In the genomic region with DNA sequence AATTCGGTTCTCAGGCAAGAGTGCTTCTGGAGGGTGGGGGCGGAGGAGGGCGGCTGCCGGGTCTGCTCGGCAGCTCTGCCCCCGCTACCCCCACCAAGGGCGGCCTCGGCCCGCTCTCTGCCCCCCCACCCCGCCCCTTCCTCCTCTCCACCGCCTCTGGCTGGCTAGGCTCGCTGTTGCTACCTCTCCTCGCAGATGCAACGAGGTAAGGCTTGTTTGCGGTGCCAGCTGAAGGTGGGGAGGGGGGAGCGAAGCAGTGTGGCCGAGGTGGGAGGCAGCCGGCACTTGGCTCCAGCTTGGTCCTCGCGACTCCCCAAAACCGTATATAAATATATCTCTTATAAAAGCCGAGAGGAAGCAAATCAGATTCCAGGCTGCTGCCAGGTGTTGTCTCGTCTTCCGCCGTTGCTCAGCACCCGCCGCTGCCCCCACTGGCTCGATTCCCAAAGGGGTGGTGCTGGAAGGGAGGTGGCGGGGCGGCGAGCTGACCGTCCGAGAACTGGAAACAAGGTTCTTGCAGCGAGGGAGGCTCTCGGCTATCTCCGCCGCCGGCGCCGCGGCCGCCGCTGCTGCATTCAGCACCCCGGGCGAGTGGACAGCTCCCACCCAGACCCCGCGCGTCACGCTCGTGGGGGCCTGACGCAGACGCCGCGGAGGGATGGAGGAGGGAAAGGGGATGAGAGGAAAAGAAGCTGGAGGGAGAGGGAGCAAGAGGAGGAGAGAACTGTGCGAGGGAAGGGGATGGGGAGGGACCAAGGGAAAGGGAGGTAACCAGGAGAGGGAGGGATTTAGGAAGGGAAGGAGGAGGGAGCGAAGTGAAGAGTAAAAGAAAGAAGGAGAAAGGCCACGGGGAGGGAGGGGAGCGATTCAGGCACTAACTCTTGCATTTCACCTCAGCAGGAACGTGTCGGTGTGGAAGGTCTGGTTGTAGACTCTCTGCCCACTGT, we compare ENCODE assay signal across 1 cellular context.
TF ChIP-seq lines count a peak whose summit lies in the region.

A gene with protein sequence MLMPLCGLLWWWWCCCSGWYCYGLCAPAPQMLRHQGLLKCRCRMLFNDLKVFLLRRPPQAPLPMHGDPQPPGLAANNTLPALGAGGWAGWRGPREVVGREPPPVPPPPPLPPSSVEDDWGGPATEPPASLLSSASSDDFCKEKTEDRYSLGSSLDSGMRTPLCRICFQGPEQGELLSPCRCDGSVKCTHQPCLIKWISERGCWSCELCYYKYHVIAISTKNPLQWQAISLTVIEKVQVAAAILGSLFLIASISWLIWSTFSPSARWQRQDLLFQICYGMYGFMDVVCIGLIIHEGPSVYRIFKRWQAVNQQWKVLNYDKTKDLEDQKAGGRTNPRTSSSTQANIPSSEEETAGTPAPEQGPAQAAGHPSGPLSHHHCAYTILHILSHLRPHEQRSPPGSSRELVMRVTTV (minus strand): TSS at position 728 of the 947 bp plus-strand sequence. CDS start 2,223 bp downstream, outside the sequence.

TF ChIP-seq in WTC11, 78 proteins besides CTCF, POLR2A, EP300 and RAD21 (continued from another document and continues in another):
- TF ChIP-seq, protein P1, sequence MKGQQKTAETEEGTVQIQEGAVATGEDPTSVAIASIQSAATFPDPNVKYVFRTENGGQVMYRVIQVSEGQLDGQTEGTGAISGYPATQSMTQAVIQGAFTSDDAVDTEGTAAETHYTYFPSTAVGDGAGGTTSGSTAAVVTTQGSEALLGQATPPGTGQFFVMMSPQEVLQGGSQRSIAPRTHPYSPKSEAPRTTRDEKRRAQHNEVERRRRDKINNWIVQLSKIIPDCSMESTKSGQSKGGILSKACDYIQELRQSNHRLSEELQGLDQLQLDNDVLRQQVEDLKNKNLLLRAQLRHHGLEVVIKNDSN (CRISPR knock-in tag; IDR thresholded peaks at IDR 0.05): peak; percentile 87
- TF ChIP-seq EMX1 (CRISPR knock-in tag; IDR thresholded peaks at IDR 0.05) (no peak), MLX (CRISPR knock-in tag; IDR thresholded peaks at IDR 0.05) (peak; percentile 95; the same call in 1 of the 2 replicates), RELA (CRISPR knock-in tag; IDR thresholded peaks at IDR 0.05; ENCODE audit: borderline replicate concordance) (peak; percentile 89; the same call in 1 of the 2 replicates), ZNF317 (CRISPR knock-in tag; IDR thresholded peaks at IDR 0.05; ENCODE audit: borderline replicate concordance, low read depth) (peak; percentile 68; the same call in 1 of the 2 replicates), OVOL2 (CRISPR knock-in tag; IDR thresholded peaks at IDR 0.05; ENCODE audit: borderline replicate concordance) (no peak), ZNF671 (CRISPR knock-in tag; IDR thresholded peaks at IDR 0.05) (no peak), USF2 (CRISPR knock-in tag; IDR thresholded peaks at IDR 0.05) (peak; percentile 46), NFE2L1 (CRISPR knock-in tag; IDR thresholded peaks at IDR 0.05) (peak; percentile 96), ZNF232 (CRISPR knock-in tag; IDR thresholded peaks at IDR 0.05) (peak; percentile 96), NR3C1 (CRISPR knock-in tag; conservative IDR thresholded peaks at IDR 0.05; ENCODE audit: low read depth) (0 out of 2 replicates have a peak, but pooled peaks have one; percentile 40), AR (CRISPR knock-in tag; IDR thresholded peaks at IDR 0.05) (no peak), ZBTB43 (CRISPR knock-in tag; IDR thresholded peaks at IDR 0.05) (peak; percentile 98), PRRX2 (CRISPR knock-in tag; IDR thresholded peaks at IDR 0.05) (no peak), NFATC4 (CRISPR knock-in tag; IDR thresholded peaks at IDR 0.05) (no peak), KAT7 (CRISPR knock-in tag; IDR thresholded peaks at IDR 0.05; ENCODE audit: borderline replicate concordance) (peak; percentile 97), ERG (CRISPR knock-in tag; IDR thresholded peaks at IDR 0.05) (no peak), ZNF416 (CRISPR knock-in tag; IDR thresholded peaks at IDR 0.05) (no peak), FOXK1 (CRISPR knock-in tag; IDR thresholded peaks at IDR 0.05) (peak; percentile 98), CREB1 (CRISPR knock-in tag; IDR thresholded peaks at IDR 0.05) (peak; percentile 98), FOXJ3 (CRISPR knock-in tag; IDR thresholded peaks at IDR 0.05; ENCODE audit: borderline replicate concordance) (no peak), MYBL2 (CRISPR knock-in tag; IDR thresholded peaks at IDR 0.05) (peak; percentile 96), ZNF281 (CRISPR knock-in tag; IDR thresholded peaks at IDR 0.05) (peak; percentile 97), ZNF263 (CRISPR knock-in tag; IDR thresholded peaks at IDR 0.05; ENCODE audit: low read depth) (peak; percentile 65; the same call in 1 of the 2 replicates), HMGA2 (CRISPR knock-in tag; IDR thresholded peaks at IDR 0.05) (no peak)
- TF ChIP-seq, protein P2, sequence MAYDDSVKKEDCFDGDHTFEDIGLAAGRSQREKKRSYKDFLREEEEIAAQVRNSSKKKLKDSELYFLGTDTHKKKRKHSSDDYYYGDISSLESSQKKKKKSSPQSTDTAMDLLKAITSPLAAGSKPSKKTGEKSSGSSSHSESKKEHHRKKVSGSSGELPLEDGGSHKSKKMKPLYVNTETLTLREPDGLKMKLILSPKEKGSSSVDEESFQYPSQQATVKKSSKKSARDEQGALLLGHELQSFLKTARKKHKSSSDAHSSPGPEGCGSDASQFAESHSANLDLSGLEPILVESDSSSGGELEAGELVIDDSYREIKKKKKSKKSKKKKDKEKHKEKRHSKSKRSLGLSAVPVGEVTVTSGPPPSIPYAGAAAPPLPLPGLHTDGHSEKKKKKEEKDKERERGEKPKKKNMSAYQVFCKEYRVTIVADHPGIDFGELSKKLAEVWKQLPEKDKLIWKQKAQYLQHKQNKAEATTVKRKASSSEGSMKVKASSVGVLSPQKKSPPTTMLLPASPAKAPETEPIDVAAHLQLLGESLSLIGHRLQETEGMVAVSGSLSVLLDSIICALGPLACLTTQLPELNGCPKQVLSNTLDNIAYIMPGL (CRISPR knock-in tag; IDR thresholded peaks at IDR 0.05): peak; percentile 80
- TF ChIP-seq, protein P3, sequence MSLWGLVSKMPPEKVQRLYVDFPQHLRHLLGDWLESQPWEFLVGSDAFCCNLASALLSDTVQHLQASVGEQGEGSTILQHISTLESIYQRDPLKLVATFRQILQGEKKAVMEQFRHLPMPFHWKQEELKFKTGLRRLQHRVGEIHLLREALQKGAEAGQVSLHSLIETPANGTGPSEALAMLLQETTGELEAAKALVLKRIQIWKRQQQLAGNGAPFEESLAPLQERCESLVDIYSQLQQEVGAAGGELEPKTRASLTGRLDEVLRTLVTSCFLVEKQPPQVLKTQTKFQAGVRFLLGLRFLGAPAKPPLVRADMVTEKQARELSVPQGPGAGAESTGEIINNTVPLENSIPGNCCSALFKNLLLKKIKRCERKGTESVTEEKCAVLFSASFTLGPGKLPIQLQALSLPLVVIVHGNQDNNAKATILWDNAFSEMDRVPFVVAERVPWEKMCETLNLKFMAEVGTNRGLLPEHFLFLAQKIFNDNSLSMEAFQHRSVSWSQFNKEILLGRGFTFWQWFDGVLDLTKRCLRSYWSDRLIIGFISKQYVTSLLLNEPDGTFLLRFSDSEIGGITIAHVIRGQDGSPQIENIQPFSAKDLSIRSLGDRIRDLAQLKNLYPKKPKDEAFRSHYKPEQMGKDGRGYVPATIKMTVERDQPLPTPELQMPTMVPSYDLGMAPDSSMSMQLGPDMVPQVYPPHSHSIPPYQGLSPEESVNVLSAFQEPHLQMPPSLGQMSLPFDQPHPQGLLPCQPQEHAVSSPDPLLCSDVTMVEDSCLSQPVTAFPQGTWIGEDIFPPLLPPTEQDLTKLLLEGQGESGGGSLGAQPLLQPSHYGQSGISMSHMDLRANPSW (CRISPR knock-in tag; conservative IDR thresholded peaks at IDR 0.05; ENCODE audit: low read depth): peak; percentile 83; the same call in 1 of the 2 replicates
- TF ChIP-seq, protein P4, sequence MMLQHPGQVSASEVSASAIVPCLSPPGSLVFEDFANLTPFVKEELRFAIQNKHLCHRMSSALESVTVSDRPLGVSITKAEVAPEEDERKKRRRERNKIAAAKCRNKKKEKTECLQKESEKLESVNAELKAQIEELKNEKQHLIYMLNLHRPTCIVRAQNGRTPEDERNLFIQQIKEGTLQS (CRISPR knock-in tag; conservative IDR thresholded peaks at IDR 0.05): peak; percentile 78; the same call in 1 of the 2 replicates
- TF ChIP-seq, protein P5, sequence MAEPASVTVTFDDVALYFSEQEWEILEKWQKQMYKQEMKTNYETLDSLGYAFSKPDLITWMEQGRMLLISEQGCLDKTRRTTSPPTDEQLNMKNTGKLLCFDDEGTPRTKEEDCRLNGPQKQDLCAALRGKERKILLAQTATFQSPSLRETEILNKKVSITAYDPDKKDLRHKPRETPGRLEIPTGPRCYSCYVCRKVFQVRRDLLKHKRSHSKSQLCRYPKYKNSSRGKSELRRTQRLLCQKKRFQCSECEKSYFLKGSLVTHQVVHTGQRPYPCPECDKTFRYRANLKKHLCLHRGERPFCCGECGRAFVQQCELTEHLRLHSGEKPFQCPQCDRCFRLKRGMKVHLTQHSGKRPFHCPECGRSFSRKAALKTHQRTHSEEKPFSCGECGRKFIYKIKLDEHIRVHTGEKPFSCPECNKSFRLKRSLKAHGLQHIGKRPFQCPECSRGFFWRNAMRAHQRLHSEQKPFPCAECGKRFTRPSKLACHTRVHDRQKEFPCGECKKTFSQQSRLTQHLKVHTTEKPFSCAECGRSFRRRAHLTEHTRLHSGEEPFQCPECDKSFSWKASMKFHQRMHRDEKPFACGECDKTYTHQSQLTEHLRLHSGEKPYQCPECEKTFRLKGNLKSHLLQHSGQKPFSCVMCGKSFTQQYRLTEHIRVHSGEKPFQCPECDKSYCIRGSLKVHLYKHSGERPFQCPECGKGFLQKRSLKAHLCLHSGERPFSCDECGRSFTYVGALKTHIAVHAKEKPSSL (CRISPR knock-in tag; conservative IDR thresholded peaks at IDR 0.05): no peak
- TF ChIP-seq, protein P6, sequence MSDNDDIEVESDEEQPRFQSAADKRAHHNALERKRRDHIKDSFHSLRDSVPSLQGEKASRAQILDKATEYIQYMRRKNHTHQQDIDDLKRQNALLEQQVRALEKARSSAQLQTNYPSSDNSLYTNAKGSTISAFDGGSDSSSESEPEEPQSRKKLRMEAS (CRISPR knock-in tag; IDR thresholded peaks at IDR 0.05): peak; percentile 84
